Comparison of ENCODE assay signal across 8 cellular contexts in the genomic region with DNA sequence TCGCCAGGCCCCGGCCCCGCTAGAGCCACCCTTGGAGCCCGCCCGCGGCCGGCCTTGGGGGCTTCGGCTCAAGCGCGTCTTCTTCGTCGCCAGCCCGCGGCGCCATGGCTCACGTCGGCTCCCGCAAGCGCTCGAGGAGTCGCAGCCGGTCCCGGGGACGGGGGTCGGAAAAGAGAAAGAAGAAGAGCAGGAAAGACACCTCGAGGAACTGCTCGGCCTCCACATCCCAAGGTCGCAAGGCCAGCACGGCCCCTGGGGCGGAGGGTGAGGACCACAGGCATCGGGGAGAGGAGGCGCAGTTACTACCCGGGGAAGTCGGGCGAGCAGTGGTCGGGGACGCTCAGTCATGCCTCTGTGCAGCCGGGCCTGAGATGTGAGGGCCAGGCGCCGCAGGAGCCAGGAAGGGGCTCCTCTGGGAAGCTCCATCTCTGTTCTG. TPM values are rescaled to one million over a fixed set of nuclear protein-coding genes. Genes with fewer than 3 reads are reported as not detected.
DNase-seq lines count a peak whose midpoint lies in the region; ATAC-seq and TF ChIP-seq lines count a peak whose summit lies in the region.

No MANE protein-coding gene starts in this region.

- no peak overlapping the region for H3K27ac ChIP-seq in iPS DF 6.9 (ENCODE audit: low read length)
- peak overlapping the region; percentile 89 to 95 (median 93) for H3K27ac ChIP-seq in spleen

- peaks cover 29% of the 10 kb centered on the region for H3K4me1 Mint-ChIP-seq in T-helper 2 cell treated with Interferon-gamma antibody and Interleukin-4, amounts not matched to agents 5 μg/mL and 100 μg/mL, for 36 hours (ENCODE audit: low read depth)
- H3K4me1 Mint-ChIP-seq in activated T-cell treated with anti-CD3 and anti-CD28 coated beads, Interleukin-2, amount 50 U/mL, for 72 hours (ENCODE audit: low read depth): peaks cover 68% of the 10 kb centered on the region

- H3K4me3 ChIP-seq in iPS DF 6.9 (ENCODE audit: low read length): peak overlapping the region; percentile 83
- peak overlapping the region; percentile 83 to 99 (median 96) for H3K4me3 ChIP-seq in spleen

- H3K9me3 Mint-ChIP-seq in T-helper 2 cell treated with Interferon-gamma antibody and Interleukin-4, amounts not matched to agents 5 μg/mL and 100 μg/mL, for 36 hours: no peaks in the 10 kb centered on the region
- H3K9me3 Mint-ChIP-seq in activated T-cell treated with anti-CD3 and anti-CD28 coated beads, Interleukin-2, amount 50 U/mL, for 72 hours: no peaks in the 10 kb centered on the region

- DNase-seq in T-helper 2 cell treated with Interferon-gamma antibody and Interleukin-4, amounts not matched to agents 5 μg/mL and 100 μg/mL, for 36 hours (ENCODE audit: low spot score): no peak
- DNase-seq in T-helper 2 cell (no peak), iPS DF 6.9 (ENCODE audit: low read depth, low spot score) (no peak), spleen (no peak), NCI-H128 (lab: John Stamatoyannopoulos, UW; ENCODE audit: unreplicated experiment) (no peak)
- peak; percentile 30 to 34 for DNase-seq in activated T-cell treated with anti-CD3 and anti-CD28 coated beads, Interleukin-2, amount 50 U/mL, for 72 hours

- H3K27me3 ChIP-seq in iPS DF 6.9 (ENCODE audit: control insufficient read depth, insufficient read depth, low read length) (no peaks in the 10 kb centered on the region), spleen (replicated peaks in 1 of 7) (no peaks in the 10 kb centered on the region)

- H3K9me3 ChIP-seq in iPS DF 6.9 (ENCODE audit: control insufficient read depth, insufficient read depth, low read length) (no peaks in the 10 kb centered on the region), spleen (no peaks in the 10 kb centered on the region)

- peaks cover 2% of the 10 kb centered on the region; the same call in 1 of the 2 replicates for H3K4me1 ChIP-seq in iPS DF 6.9 (ENCODE audit: control insufficient read depth, insufficient read depth, low read length)
- peaks cover 53 to 95% (median 88%) of the 10 kb centered on the region in 6 donors for H3K4me1 ChIP-seq in spleen

- peaks cover 6% of the 10 kb centered on the region for H3K36me3 ChIP-seq in iPS DF 6.9 (ENCODE audit: control insufficient read depth, insufficient read depth, low read length)
- H3K36me3 ChIP-seq in spleen: peaks cover 0 to 60% (median 21%) of the 10 kb centered on the region in 6 donors

- intact Hi-C loops in spleen (cut with DNase I; ENCODE audit: low total_unique reads): loop anchor here (5.0 to 10.0 kb wide), 2 partner anchors 164 to 251 kb away; partner anchors contain the start of genes MPHOSPH9 and MTRFR

- no peaks in the 10 kb centered on the region for H3K27me3 Mint-ChIP-seq in T-helper 2 cell treated with Interferon-gamma antibody and Interleukin-4, amounts not matched to agents 5 μg/mL and 100 μg/mL, for 36 hours (ENCODE audit: low read depth)
- no peaks in the 10 kb centered on the region for H3K27me3 Mint-ChIP-seq in activated T-cell treated with anti-CD3 and anti-CD28 coated beads, Interleukin-2, amount 50 U/mL, for 72 hours (ENCODE audit: low read depth)

- peaks cover 22% of the 10 kb centered on the region for H3K36me3 Mint-ChIP-seq in T-helper 2 cell treated with Interferon-gamma antibody and Interleukin-4, amounts not matched to agents 5 μg/mL and 100 μg/mL, for 36 hours (ENCODE audit: low read depth)
- peaks cover 2 to 5% of the 10 kb centered on the region in 2 donors for H3K36me3 Mint-ChIP-seq in activated T-cell treated with anti-CD3 and anti-CD28 coated beads, Interleukin-2, amount 50 U/mL, for 72 hours (ENCODE audit: insufficient read depth in 2 of 2)

- peak in 1 of 11 experiments; percentile 5 for TF ChIP-seq CTCF in spleen (IDR thresholded peaks at IDR 0.05 in 8 of 11, conservative IDR thresholded peaks at IDR 0.05 in 3 of 11)

- H3K27ac Mint-ChIP-seq in T-helper 2 cell treated with Interferon-gamma antibody and Interleukin-4, amounts not matched to agents 5 μg/mL and 100 μg/mL, for 36 hours: peak overlapping the region; percentile 80
- H3K27ac Mint-ChIP-seq in activated T-cell treated with anti-CD3 and anti-CD28 coated beads, Interleukin-2, amount 50 U/mL, for 72 hours: peak overlapping the region; percentile 89

- WGBS in iPS DF 6.9 (ENCODE audit: insufficient coverage, insufficient read length): no CpG with 5 or more reads among the region's 40 CpGs
- WGBS in spleen, 5 donors: 0 to 1% (median 0%) methylated on average over 31 to 40 of the region's 40 CpGs

- H3K4me3 Mint-ChIP-seq in T-helper 2 cell treated with Interferon-gamma antibody and Interleukin-4, amounts not matched to agents 5 μg/mL and 100 μg/mL, for 36 hours: peak overlapping the region; percentile 89
- peak overlapping the region; percentile 95 to 96 for H3K4me3 Mint-ChIP-seq in activated T-cell treated with anti-CD3 and anti-CD28 coated beads, Interleukin-2, amount 50 U/mL, for 72 hours

- peak; percentile 16 for ATAC-seq in HG03159 (IDR thresholded peaks at IDR 0.05; ENCODE audit: unreplicated experiment)
- ATAC-seq in activated T-cell treated with anti-CD3 and anti-CD28 coated beads, Interleukin-2, amount 50 U/mL, for 72 hours (replicated peaks in 1 of 2): peak; percentile 20 to 33
- ATAC-seq in GM18870 (IDR thresholded peaks at IDR 0.05; ENCODE audit: unreplicated experiment): no peak

- TF ChIP-seq POLR2A in spleen (IDR thresholded peaks at IDR 0.05): no peak

RNA-seq across cellular contexts. Expression of gene ARL6IP4, which starts 0.6 kb away (rescaled TPM):
- 100 to 1,000 TPM; 183 to 187 TPM for total RNA-seq in activated T-cell treated with anti-CD3 and anti-CD28 coated beads, Interleukin-2, amount 50 U/mL, for 72 hours
- total RNA-seq in spleen: 100 to 1,000 TPM; 150 to 202 (median 181) TPM
- 100 to 1,000 TPM; 308 to 419 (median 377) TPM for polyA plus RNA-seq in spleen

RNA-seq across cellular contexts. Expression of gene OGFOD2, which starts 6.0 kb away (rescaled TPM):
- 10 to 100 TPM; 26.6 to 32.5 TPM for total RNA-seq in activated T-cell treated with anti-CD3 and anti-CD28 coated beads, Interleukin-2, amount 50 U/mL, for 72 hours
- total RNA-seq in spleen: 10 to 100 TPM in 6 of 7 donors, 1 to 10 TPM in 1; 9.5 to 24.7 (median 20.4) TPM
- 10 to 100 TPM; 18.5 to 32.3 (median 28.1) TPM for polyA plus RNA-seq in spleen

RNA-seq across cellular contexts. Expression of gene ABCB9, which starts 14.8 kb away (rescaled TPM):
- 1 to 10 TPM; 4.9 to 7.0 TPM for total RNA-seq in activated T-cell treated with anti-CD3 and anti-CD28 coated beads, Interleukin-2, amount 50 U/mL, for 72 hours
- 1 to 10 TPM; 4.1 to 6.2 (median 5.5) TPM for total RNA-seq in spleen
- polyA plus RNA-seq in spleen: 1 to 10 TPM; 1.5 to 2.8 (median 1.7) TPM

Comparison
In these comparisons a context has a peak if more than half of its experiments do, and no peak if none do; other contexts are left out.
1. DNase-seq: peak in activated T-cell treated with anti-CD3 and anti-CD28 coated beads, Interleukin-2, amount 50 U/mL, for 72 hours (2 of 2); none in T-helper 2 cell treated with Interferon-gamma antibody and Interleukin-4, amounts not matched to agents 5 μg/mL and 100 μg/mL, for 36 hours (single experiment), T-helper 2 cell (0 of 5), iPS DF 6.9 (single experiment), spleen (single experiment) and NCI-H128 (single experiment).